In genomic region chr7:81232084-81232799, GRCh38 we compare ENCODE assay signal across 18 cellular contexts.
A peak's percentile ranks its signal among the peaks of the same experiment; 100 is the strongest.
DNase-seq lines count a peak whose midpoint lies in the region; ATAC-seq and TF ChIP-seq lines count a peak whose summit lies in the region.
"Had no signal": no experiment of that assay in that cellular context is flagged by ENCODE, and none has a peak within 500 bp of the region (broad histone marks: within the 10 kb centered on the region; RNA-seq: fewer than 3 reads in every experiment).

No MANE protein-coding gene starts in this region.

- H3K9ac ChIP-seq in endodermal cell (ENCODE audit: extremely low read depth, low read length, poor library complexity, severe bottlenecking): no peak overlapping the region

- peak; percentile 51 for DNase-seq in NCI-H1694 (lab: John Stamatoyannopoulos, UW)
- peak; percentile 23 for DNase-seq in NCI-H345 treated with DMSO at 0.1 percent for 48 hours (lab: John Stamatoyannopoulos, UW; ENCODE audit: unreplicated experiment)
- peak; percentile 43 for DNase-seq in endodermal cell
- DNase-seq in sciatic nerve (ENCODE audit: low spot score): no peak
- DNase-seq in effector memory CD8-positive, alpha-beta T cell: no peak
- no peak for DNase-seq in G401 (ENCODE audit: low spot score)
- DNase-seq in ecto neural progenitor cell (ENCODE audit: low spot score): no peak
- DNase-seq: activated CD4-positive, alpha-beta T cell treated with anti-CD3 and anti-CD28 coated beads, Interleukin-2, amount 50 U/mL, for 4 hours; activated T-cell treated with anti-CD3 and anti-CD28 coated beads, Interleukin-2, amount 50 U/mL, for 48 hours; central memory CD4-positive, alpha-beta T cell; DMS153; foreskin fibroblast; HFFc6; KG1; stimulated activated CD4-positive, alpha-beta T cell treated with anti-CD3 and anti-CD28 coated beads, Interleukin-15, amount 100 ng/mL, for 24 hours had no signal

- H3K36me3 ChIP-seq in endodermal cell (ENCODE audit: control insufficient read depth, insufficient read depth, low read length): no peaks in the 10 kb centered on the region
- H3K36me3 ChIP-seq: SJSA1 had no signal

- H3K4me1 ChIP-seq in endodermal cell (ENCODE audit: control insufficient read depth, insufficient read depth, low read length): no peaks in the 10 kb centered on the region
- H3K4me1 ChIP-seq: SJSA1 had no signal

- H3K27ac Mint-ChIP-seq in endodermal cell: no peak overlapping the region
- H3K27ac Mint-ChIP-seq in effector memory CD8-positive, alpha-beta T cell: no peak overlapping the region
- H3K27ac Mint-ChIP-seq: B cell, HFFc6, progenitor cell of endocrine pancreas had no signal

- H3K4me3 Mint-ChIP-seq in endodermal cell: no peak overlapping the region
- H3K4me3 Mint-ChIP-seq in effector memory CD8-positive, alpha-beta T cell: no peak overlapping the region
- H3K4me3 Mint-ChIP-seq: B cell, HFFc6 had no signal

- H3K27ac ChIP-seq in endodermal cell (ENCODE audit: low read depth, low read length): no peak overlapping the region
- H3K27ac ChIP-seq: SJSA1 had no signal

- H3K4me3 ChIP-seq in endodermal cell (ENCODE audit: low read length): no peak overlapping the region
- H3K4me3 ChIP-seq: SJSA1 had no signal

- H3K36me3 Mint-ChIP-seq in endodermal cell (ENCODE audit: low read depth): no peaks in the 10 kb centered on the region
- H3K36me3 Mint-ChIP-seq in effector memory CD8-positive, alpha-beta T cell (ENCODE audit: insufficient read depth): no peaks in the 10 kb centered on the region

- WGBS in endodermal cell (ENCODE audit: insufficient coverage in 1 of 2, insufficient read length in 1 of 2), 2 experiments: 93 to 100% methylated on average over 2 to 8 of the region's 8 CpGs

- H3K27me3 ChIP-seq in endodermal cell (ENCODE audit: control insufficient read depth, insufficient read depth, low read length, poor library complexity, severe bottlenecking): no peaks in the 10 kb centered on the region
- H3K27me3 ChIP-seq: SJSA1 had no signal

- in situ Hi-C loops in G401 (cut with HindIII; ENCODE audit: low sequenced_read_pairs): no loop called here

- no peaks in the 10 kb centered on the region for H3K27me3 Mint-ChIP-seq in endodermal cell (ENCODE audit: insufficient read depth)
- no peaks in the 10 kb centered on the region for H3K27me3 Mint-ChIP-seq in effector memory CD8-positive, alpha-beta T cell
- H3K27me3 Mint-ChIP-seq: B cell, progenitor cell of endocrine pancreas had no signal

- H3K9me3 ChIP-seq in endodermal cell (ENCODE audit: control insufficient read depth, low read length): no peaks in the 10 kb centered on the region
- H3K9me3 ChIP-seq: SJSA1 had no signal

- H3K9me3 Mint-ChIP-seq in endodermal cell: no peaks in the 10 kb centered on the region
- peaks cover 6 to 19% of the 10 kb centered on the region in 2 donors for H3K9me3 Mint-ChIP-seq in effector memory CD8-positive, alpha-beta T cell
- H3K9me3 Mint-ChIP-seq: HFFc6 had no signal

- H3K4me1 Mint-ChIP-seq in endodermal cell: peaks cover 2% of the 10 kb centered on the region
- H3K4me1 Mint-ChIP-seq in effector memory CD8-positive, alpha-beta T cell (ENCODE audit: low read depth in 2 of 2): no peaks in the 10 kb centered on the region
- H3K4me1 Mint-ChIP-seq: B cell had no signal

- ATAC-seq in sciatic nerve: peak; percentile 30
- ATAC-seq in effector memory CD8-positive, alpha-beta T cell (replicated peaks): no peak

- TF ChIP-seq CTCF in endodermal cell (conservative IDR thresholded peaks at IDR 0.05): no peak

- intact Hi-C loops in sciatic nerve (cut with DNase I): no loop called here

Comparison
In these comparisons a context has a peak if more than half of its experiments do, and no peak if none do; other contexts are left out.
1. DNase-seq: peak in NCI-H1694 (single experiment), NCI-H345 treated with DMSO at 0.1 percent for 48 hours (single experiment) and endodermal cell (single experiment); none in sciatic nerve (single experiment), effector memory CD8-positive, alpha-beta T cell (0 of 3), G401 (single experiment) and ecto neural progenitor cell (single experiment).